Comparison of ENCODE assay signal across 17 cellular contexts in genomic region chr7:116799912-116800311, GRCh38.
DNase-seq lines count a peak whose midpoint lies in the region; ATAC-seq and TF ChIP-seq lines count a peak whose summit lies in the region.
"Had no signal": no experiment of that assay in that cellular context is flagged by ENCODE, and none has a peak within 500 bp of the region (broad histone marks: within the 10 kb centered on the region; RNA-seq: fewer than 3 reads in every experiment).

No MANE protein-coding gene starts in this region.

- TF ChIP-seq CTCF in HFFc6 (IDR thresholded peaks at IDR 0.05) (no peak), Panc1 (IDR thresholded peaks at IDR 0.05) (no peak), fibroblast of mammary gland (conservative IDR thresholded peaks at IDR 0.05; ENCODE audit: control insufficient read depth, insufficient read depth, low read depth, low read length) (no peak)

- no peak overlapping the region for H3K4me3 Mint-ChIP-seq in HFFc6
- H3K4me3 Mint-ChIP-seq: CD8-positive, alpha-beta T cell; H9 had no signal

- in situ Hi-C loops in Panc1 (cut with HindIII; ENCODE audit: low pct_unique_long_range_greater_than_20kb, low sequenced_read_pairs) = no loop called here

- no peaks in the 10 kb centered on the region for H3K9me3 ChIP-seq in Panc1 (ENCODE audit: control insufficient read depth, insufficient read depth, low read depth, low read length)
- H3K9me3 ChIP-seq: Peyer's patch had no signal

- H3K27ac ChIP-seq in Panc1 (ENCODE audit: low read length) = peak overlapping the region; percentile 67

- H3K4me1 ChIP-seq in Panc1 (ENCODE audit: control insufficient read depth, insufficient read depth, low read length) = peaks cover 35% of the 10 kb centered on the region

- intact Hi-C loops in Panc1 (cut with micrococcal nuclease; ENCODE audit: unreplicated experiment) = no loop called here

- H3K36me3 ChIP-seq in Panc1 (ENCODE audit: control insufficient read depth, insufficient read depth, low read length) = peaks cover 5% of the 10 kb centered on the region
- H3K36me3 ChIP-seq: Peyer's patch had no signal

- H3K27me3 ChIP-seq in Panc1 (ENCODE audit: control insufficient read depth, insufficient read depth, low read length) = no peaks in the 10 kb centered on the region
- H3K27me3 ChIP-seq: Peyer's patch had no signal

- POLR2A ChIA-PET in Panc1 (lab: Charles Lee) = interaction anchor here (0.5 kb wide), 1 partner anchor 14 kb away, joined by 6 read pairs; no protein-coding TSS in a partner anchor

- peak overlapping the region; percentile 80; the same call in 1 of the 2 replicates for H3K27ac Mint-ChIP-seq in HFFc6
- H3K27ac Mint-ChIP-seq: CD8-positive, alpha-beta T cell; H9 had no signal

- CTCF ChIA-PET in Panc1 (lab: Charles Lee) = no interaction called here

- no peak for DNase-seq in HFFc6
- DNase-seq in Panc1 (ENCODE audit: low read depth, low spot score) = no peak
- peak; percentile 43 for DNase-seq in fibroblast of mammary gland (ENCODE audit: low read depth)
- peak; percentile 36 for DNase-seq in renal cortical epithelial cell (ENCODE audit: low read depth)
- no peak for DNase-seq in H4 (ENCODE audit: low spot score)
- DNase-seq in dedifferentiated amniotic fluid mesenchymal stem cell (ENCODE audit: extremely low spot score) = no peak
- no peak for DNase-seq in AG08395 (ENCODE audit: low spot score)
- DNase-seq: CD8-positive, alpha-beta T cell; DND-41; GF-D8; H9; Kasumi-1; NCI-H1048; NCI-H1694 treated with DMSO at 0.1 percent for 48 hours; NCI-H774; Peyer's patch; SHP77 had no signal

- BruUV-seq in Panc1 (replicated peaks; lab: Mats Ljungman, UMichigan) = no TSS peak

- ATAC-seq in Panc1 = no peak
- ATAC-seq: CD8-positive, alpha-beta T cell had no signal

- H3K4me3 ChIP-seq in Panc1 (ENCODE audit: low read depth in 2 of 2, low read length in 2 of 2) (no peak overlapping the region), fibroblast of mammary gland (ENCODE audit: control insufficient read depth, low read depth, low read length) (no peak overlapping the region)
- H3K4me3 ChIP-seq: Peyer's patch had no signal

- peaks cover 77% of the 10 kb centered on the region for H3K4me1 Mint-ChIP-seq in HFFc6 (ENCODE audit: low read depth)

- H3K36me3 Mint-ChIP-seq in HFFc6 (ENCODE audit: low read depth) = peaks cover 37% of the 10 kb centered on the region
- H3K36me3 Mint-ChIP-seq: CD8-positive, alpha-beta T cell had no signal

- no peaks in the 10 kb centered on the region for H3K9me3 Mint-ChIP-seq in HFFc6
- H3K9me3 Mint-ChIP-seq: CD8-positive, alpha-beta T cell; H9 had no signal

- H3K27me3 Mint-ChIP-seq in HFFc6 (ENCODE audit: insufficient read depth) = no peaks in the 10 kb centered on the region

Comparison
In these comparisons a context has a peak if more than half of its experiments do, and no peak if none do; other contexts are left out.
1. DNase-seq: peak in fibroblast of mammary gland (single experiment) and renal cortical epithelial cell (single experiment); none in HFFc6 (single experiment), Panc1 (single experiment), H4 (single experiment), dedifferentiated amniotic fluid mesenchymal stem cell (single experiment) and AG08395 (single experiment).